In the genomic region with DNA sequence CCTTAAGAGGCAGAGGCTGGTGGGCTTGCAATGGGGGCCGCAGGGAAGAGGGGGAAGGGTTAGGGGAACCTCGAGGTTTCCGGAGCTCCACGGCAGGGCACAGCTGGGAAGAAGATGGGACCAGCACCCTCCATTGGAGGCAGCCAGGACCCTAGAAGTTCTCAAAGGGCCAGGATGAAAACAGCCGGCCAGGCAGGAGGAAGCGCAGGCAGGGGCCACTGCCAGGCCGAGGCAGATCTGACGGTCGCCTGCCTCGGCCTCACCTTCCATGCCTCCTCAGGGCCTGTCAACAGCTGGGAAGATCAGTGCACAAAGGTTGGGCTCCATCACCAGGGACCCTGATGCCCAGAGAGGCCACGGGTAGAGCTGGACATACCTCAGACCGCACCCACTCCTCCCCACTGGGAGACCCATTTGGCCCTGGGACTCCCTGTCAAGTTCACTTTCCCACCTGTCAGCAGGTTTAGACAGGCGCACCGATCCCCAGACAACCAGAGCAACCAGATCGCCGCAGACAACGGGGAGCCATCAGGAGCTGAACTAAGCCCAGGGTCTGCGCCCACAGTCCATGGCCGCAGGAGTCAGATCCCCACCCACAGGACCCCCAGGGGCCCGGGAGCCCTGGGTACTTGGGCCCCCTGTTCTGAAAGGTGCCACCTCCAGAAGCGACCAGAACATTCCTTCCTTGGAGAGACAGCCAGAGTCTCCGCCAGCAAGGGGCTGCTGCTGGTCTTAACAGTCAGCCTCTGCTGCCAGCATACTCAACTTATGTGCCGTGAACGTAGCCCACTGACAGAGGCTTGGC, we compare ENCODE assay signal across 11 cellular contexts. TPM values are rescaled to one million over a fixed set of nuclear protein-coding genes. Genes with fewer than 3 reads are reported as not detected.
A peak's percentile ranks its signal among the peaks of the same experiment; 100 is the strongest.
DNase-seq lines count a peak whose midpoint lies in the region; ATAC-seq, FAIRE-seq and TF ChIP-seq lines count a peak whose summit lies in the region.
"Had no signal": no experiment of that assay in that cellular context is flagged by ENCODE, and none has a peak within 500 bp of the region (broad histone marks: within the 10 kb centered on the region; RNA-seq: fewer than 3 reads in every experiment).

No MANE protein-coding gene starts in this region.

- peaks cover 19% of the 10 kb centered on the region for H3K36me3 Mint-ChIP-seq in activated naive CD8-positive, alpha-beta T cell treated with anti-CD3 and anti-CD28 coated beads, Interleukin-2, amount 50 U/mL, for 24 hours (ENCODE audit: low read depth)
- no peaks in the 10 kb centered on the region for H3K36me3 Mint-ChIP-seq in naive B cell

- H3K36me3 ChIP-seq in BE2C, result peaks cover 24% of the 10 kb centered on the region
- H3K36me3 ChIP-seq in HUES6 (ENCODE audit: control insufficient read depth, insufficient read depth, low read length), result peaks cover 20% of the 10 kb centered on the region
- H3K36me3 ChIP-seq in testis (ENCODE audit: low read depth, missing control alignments), result no peaks in the 10 kb centered on the region

- FAIRE-seq in H54 (lab: Jason Lieb, UNC), result no peak
- FAIRE-seq: D721Med, keratinocyte had no signal

- H3K27ac ChIP-seq in HUES6 (ENCODE audit: low read depth, low read length) (no peak overlapping the region), testis (no peak overlapping the region)
- H3K27ac ChIP-seq: skin epidermis had no signal

- TF ChIP-seq CTCF in BE2C (IDR thresholded peaks at IDR 0.05; ENCODE audit: low read depth, low read length), result no peak
- TF ChIP-seq CTCF in testis (IDR thresholded peaks at IDR 0.05), result no peak

- TF ChIP-seq POLR2A in H54 (IDR thresholded peaks at IDR 0.05; ENCODE audit: low read depth, low read length), result no peak
- TF ChIP-seq POLR2A in testis (IDR thresholded peaks at IDR 0.05), result no peak

- peaks cover 18% of the 10 kb centered on the region for H3K4me1 Mint-ChIP-seq in activated naive CD8-positive, alpha-beta T cell treated with anti-CD3 and anti-CD28 coated beads, Interleukin-2, amount 50 U/mL, for 24 hours
- peaks cover 4 to 26% (median 7%) of the 10 kb centered on the region in 3 donors for H3K4me1 Mint-ChIP-seq in naive B cell

- DNase-seq in BE2C (peak; percentile 8), naive B cell (no peak), H54 (ENCODE audit: insufficient read length, low spot score) (no peak), NCI-H2107 treated with DMSO at 0.1 percent for 48 hours (lab: John Stamatoyannopoulos, UW; ENCODE audit: unreplicated experiment) (no peak), inferior parietal cortex (ENCODE audit: extremely low spot score) (no peak), testis (no peak)
- DNase-seq in activated naive CD8-positive, alpha-beta T cell treated with anti-CD3 and anti-CD28 coated beads, Interleukin-2, amount 50 U/mL, for 24 hours, result no peak

- peak overlapping the region; percentile 88 for H3K27ac Mint-ChIP-seq in activated naive CD8-positive, alpha-beta T cell treated with anti-CD3 and anti-CD28 coated beads, Interleukin-2, amount 50 U/mL, for 24 hours
- H3K27ac Mint-ChIP-seq in naive B cell, result peak overlapping the region in 1 of 6 donors; percentile 80

- intact Hi-C loops in testis (cut with DNase I; ENCODE audit: low total_unique reads), result no loop called here

- H3K4me3 Mint-ChIP-seq in activated naive CD8-positive, alpha-beta T cell treated with anti-CD3 and anti-CD28 coated beads, Interleukin-2, amount 50 U/mL, for 24 hours, result peak overlapping the region; percentile 85
- peak overlapping the region; percentile 5 to 86 (median 80) for H3K4me3 Mint-ChIP-seq in naive B cell

- H3K9ac ChIP-seq in HUES6 (ENCODE audit: low read length), result peak overlapping the region; percentile 10

- H3K9me3 ChIP-seq in BE2C, result no peaks in the 10 kb centered on the region
- no peaks in the 10 kb centered on the region for H3K9me3 ChIP-seq in HUES6 (ENCODE audit: control insufficient read depth, insufficient read depth, low read depth, low read length)
- no peaks in the 10 kb centered on the region for H3K9me3 ChIP-seq in testis

- peaks cover 5% of the 10 kb centered on the region for H3K4me1 ChIP-seq in BE2C
- H3K4me1 ChIP-seq in HUES6 (ENCODE audit: control insufficient read depth, insufficient read depth, low read length), result peaks cover 14% of the 10 kb centered on the region; the same call in 1 of the 2 replicates
- H3K4me1 ChIP-seq in testis, result peaks cover 16% of the 10 kb centered on the region

- 88 to 93% methylated on average over 15 to 24 of the region's 24 CpGs for WGBS in testis, 2 donors

- H3K27me3 Mint-ChIP-seq in activated naive CD8-positive, alpha-beta T cell treated with anti-CD3 and anti-CD28 coated beads, Interleukin-2, amount 50 U/mL, for 24 hours, result no peaks in the 10 kb centered on the region
- H3K27me3 Mint-ChIP-seq in naive B cell, result no peaks in the 10 kb centered on the region

- H3K27me3 ChIP-seq in BE2C (no peaks in the 10 kb centered on the region), HUES6 (ENCODE audit: control insufficient read depth, insufficient read depth, low read length) (no peaks in the 10 kb centered on the region), testis (no peaks in the 10 kb centered on the region)

- no peak for ATAC-seq in activated naive CD8-positive, alpha-beta T cell treated with anti-CD3 and anti-CD28 coated beads, Interleukin-2, amount 50 U/mL, for 24 hours
- ATAC-seq in naive B cell (ENCODE audit: low read depth in 2 of 2), result no peak

- no peak overlapping the region; the same call in 1 of the 2 replicates for H3K4me3 ChIP-seq in BE2C (ENCODE audit: low read depth, low read length)
- no peak overlapping the region for H3K4me3 ChIP-seq in HUES6 (ENCODE audit: low read depth, low read length)
- H3K4me3 ChIP-seq in testis, result no peak overlapping the region
- H3K4me3 ChIP-seq: skin epidermis had no signal

- H3K9me3 Mint-ChIP-seq in activated naive CD8-positive, alpha-beta T cell treated with anti-CD3 and anti-CD28 coated beads, Interleukin-2, amount 50 U/mL, for 24 hours, result no peaks in the 10 kb centered on the region
- H3K9me3 Mint-ChIP-seq in naive B cell, result no peaks in the 10 kb centered on the region

RNA-seq across cellular contexts. Expression of a gene that starts 2.2 kb away (rescaled TPM):
- 63.1 TPM for polyA plus RNA-seq in BE2C (2012; ENCODE audit: insufficient read depth, insufficient read length, low read depth)
- polyA plus RNA-seq in naive B cell (ENCODE audit: low read depth in 6 of 6), result 10 to 100 TPM in 1 of 6 donors, 1 to 10 TPM in 5; 2.9 to 20.0 (median 4.3) TPM
- total RNA-seq in testis, result 10 to 100 TPM; 15.7 to 17.4 TPM
- 5.5 TPM for polyA plus RNA-seq in testis (ENCODE audit: insufficient read depth, low read depth, low replicate concordance)
